In the genomic region with DNA sequence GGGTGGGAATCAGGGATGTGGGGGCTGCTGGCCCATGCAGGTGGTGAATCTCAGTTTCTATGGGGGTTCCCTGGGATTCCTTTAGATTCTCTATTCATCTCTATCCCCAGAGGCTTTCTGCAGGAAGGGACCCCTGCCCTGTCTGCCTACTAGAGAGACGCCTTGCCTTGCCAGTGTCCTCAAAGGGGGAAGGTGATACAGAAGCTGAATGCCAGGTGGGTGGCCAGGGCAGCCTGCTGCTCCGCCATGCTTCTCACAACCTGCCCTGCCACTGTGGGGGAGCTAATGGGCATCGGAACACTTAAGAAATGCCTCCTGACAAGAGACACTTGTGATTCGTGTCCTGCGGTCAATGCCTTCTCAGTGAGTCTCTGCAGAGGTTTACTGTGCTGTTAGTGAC, we compare ENCODE assay signal across 2 cellular contexts.
TF ChIP-seq lines count a peak whose summit lies in the region.

No MANE protein-coding gene starts in this region.

TF ChIP-seq in GM23338, 12 proteins besides CTCF, POLR2A, EP300 and RAD21 (continues in another document):
- TF ChIP-seq EZH2phosphoT487 (IDR thresholded peaks at IDR 0.05; ENCODE audit: unreplicated experiment): no peak
- TF ChIP-seq JUNB (IDR thresholded peaks at IDR 0.05; ENCODE audit: unreplicated experiment): no peak
- TF ChIP-seq POLR2AphosphoS5 (IDR thresholded peaks at IDR 0.05; ENCODE audit: low read depth): no peak
- TF ChIP-seq, protein P1, sequence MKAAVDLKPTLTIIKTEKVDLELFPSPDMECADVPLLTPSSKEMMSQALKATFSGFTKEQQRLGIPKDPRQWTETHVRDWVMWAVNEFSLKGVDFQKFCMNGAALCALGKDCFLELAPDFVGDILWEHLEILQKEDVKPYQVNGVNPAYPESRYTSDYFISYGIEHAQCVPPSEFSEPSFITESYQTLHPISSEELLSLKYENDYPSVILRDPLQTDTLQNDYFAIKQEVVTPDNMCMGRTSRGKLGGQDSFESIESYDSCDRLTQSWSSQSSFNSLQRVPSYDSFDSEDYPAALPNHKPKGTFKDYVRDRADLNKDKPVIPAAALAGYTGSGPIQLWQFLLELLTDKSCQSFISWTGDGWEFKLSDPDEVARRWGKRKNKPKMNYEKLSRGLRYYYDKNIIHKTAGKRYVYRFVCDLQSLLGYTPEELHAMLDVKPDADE (IDR thresholded peaks at IDR 0.05): no peak
- TF ChIP-seq NANOG (IDR thresholded peaks at IDR 0.05; ENCODE audit: borderline replicate concordance): no peak
- no peak for TF ChIP-seq ZNF114 (CRISPR knock-in tag; IDR thresholded peaks at IDR 0.05)
- TF ChIP-seq STAT1 (IDR thresholded peaks at IDR 0.05; ENCODE audit: unreplicated experiment): no peak
- TF ChIP-seq, protein P2, sequence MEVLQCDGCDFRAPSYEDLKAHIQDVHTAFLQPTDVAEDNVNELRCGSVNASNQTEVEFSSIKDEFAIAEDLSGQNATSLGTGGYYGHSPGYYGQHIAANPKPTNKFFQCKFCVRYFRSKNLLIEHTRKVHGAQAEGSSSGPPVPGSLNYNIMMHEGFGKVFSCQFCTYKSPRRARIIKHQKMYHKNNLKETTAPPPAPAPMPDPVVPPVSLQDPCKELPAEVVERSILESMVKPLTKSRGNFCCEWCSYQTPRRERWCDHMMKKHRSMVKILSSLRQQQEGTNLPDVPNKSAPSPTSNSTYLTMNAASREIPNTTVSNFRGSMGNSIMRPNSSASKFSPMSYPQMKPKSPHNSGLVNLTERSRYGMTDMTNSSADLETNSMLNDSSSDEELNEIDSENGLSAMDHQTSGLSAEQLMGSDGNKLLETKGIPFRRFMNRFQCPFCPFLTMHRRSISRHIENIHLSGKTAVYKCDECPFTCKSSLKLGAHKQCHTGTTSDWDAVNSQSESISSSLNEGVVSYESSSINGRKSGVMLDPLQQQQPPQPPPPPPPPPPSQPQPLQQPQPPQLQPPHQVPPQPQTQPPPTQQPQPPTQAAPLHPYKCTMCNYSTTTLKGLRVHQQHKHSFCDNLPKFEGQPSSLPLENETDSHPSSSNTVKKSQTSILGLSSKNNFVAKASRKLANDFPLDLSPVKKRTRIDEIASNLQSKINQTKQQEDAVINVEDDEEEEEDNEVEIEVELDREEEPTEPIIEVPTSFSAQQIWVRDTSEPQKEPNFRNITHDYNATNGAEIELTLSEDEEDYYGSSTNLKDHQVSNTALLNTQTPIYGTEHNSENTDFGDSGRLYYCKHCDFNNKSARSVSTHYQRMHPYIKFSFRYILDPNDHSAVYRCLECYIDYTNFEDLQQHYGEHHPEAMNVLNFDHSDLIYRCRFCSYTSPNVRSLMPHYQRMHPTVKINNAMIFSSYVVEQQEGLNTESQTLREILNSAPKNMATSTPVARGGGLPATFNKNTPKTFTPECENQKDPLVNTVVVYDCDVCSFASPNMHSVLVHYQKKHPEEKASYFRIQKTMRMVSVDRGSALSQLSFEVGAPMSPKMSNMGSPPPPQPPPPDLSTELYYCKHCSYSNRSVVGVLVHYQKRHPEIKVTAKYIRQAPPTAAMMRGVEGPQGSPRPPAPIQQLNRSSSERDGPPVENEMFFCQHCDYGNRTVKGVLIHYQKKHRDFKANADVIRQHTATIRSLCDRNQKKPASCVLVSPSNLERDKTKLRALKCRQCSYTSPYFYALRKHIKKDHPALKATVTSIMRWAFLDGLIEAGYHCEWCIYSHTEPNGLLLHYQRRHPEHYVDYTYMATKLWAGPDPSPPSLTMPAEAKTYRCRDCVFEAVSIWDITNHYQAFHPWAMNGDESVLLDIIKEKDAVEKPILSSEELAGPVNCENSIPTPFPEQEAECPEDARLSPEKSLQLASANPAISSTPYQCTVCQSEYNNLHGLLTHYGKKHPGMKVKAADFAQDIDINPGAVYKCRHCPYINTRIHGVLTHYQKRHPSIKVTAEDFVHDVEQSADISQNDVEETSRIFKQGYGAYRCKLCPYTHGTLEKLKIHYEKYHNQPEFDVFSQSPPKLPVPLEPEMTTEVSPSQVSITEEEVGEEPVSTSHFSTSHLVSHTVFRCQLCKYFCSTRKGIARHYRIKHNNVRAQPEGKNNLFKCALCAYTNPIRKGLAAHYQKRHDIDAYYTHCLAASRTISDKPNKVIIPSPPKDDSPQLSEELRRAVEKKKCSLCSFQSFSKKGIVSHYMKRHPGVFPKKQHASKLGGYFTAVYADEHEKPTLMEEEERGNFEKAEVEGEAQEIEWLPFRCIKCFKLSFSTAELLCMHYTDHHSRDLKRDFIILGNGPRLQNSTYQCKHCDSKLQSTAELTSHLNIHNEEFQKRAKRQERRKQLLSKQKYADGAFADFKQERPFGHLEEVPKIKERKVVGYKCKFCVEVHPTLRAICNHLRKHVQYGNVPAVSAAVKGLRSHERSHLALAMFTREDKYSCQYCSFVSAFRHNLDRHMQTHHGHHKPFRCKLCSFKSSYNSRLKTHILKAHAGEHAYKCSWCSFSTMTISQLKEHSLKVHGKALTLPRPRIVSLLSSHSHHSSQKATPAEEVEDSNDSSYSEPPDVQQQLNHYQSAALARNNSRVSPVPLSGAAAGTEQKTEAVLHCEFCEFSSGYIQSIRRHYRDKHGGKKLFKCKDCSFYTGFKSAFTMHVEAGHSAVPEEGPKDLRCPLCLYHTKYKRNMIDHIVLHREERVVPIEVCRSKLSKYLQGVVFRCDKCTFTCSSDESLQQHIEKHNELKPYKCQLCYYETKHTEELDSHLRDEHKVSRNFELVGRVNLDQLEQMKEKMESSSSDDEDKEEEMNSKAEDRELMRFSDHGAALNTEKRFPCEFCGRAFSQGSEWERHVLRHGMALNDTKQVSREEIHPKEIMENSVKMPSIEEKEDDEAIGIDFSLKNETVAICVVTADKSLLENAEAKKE (CRISPR knock-in tag; IDR thresholded peaks at IDR 0.05): no peak
- TF ChIP-seq, protein P3, sequence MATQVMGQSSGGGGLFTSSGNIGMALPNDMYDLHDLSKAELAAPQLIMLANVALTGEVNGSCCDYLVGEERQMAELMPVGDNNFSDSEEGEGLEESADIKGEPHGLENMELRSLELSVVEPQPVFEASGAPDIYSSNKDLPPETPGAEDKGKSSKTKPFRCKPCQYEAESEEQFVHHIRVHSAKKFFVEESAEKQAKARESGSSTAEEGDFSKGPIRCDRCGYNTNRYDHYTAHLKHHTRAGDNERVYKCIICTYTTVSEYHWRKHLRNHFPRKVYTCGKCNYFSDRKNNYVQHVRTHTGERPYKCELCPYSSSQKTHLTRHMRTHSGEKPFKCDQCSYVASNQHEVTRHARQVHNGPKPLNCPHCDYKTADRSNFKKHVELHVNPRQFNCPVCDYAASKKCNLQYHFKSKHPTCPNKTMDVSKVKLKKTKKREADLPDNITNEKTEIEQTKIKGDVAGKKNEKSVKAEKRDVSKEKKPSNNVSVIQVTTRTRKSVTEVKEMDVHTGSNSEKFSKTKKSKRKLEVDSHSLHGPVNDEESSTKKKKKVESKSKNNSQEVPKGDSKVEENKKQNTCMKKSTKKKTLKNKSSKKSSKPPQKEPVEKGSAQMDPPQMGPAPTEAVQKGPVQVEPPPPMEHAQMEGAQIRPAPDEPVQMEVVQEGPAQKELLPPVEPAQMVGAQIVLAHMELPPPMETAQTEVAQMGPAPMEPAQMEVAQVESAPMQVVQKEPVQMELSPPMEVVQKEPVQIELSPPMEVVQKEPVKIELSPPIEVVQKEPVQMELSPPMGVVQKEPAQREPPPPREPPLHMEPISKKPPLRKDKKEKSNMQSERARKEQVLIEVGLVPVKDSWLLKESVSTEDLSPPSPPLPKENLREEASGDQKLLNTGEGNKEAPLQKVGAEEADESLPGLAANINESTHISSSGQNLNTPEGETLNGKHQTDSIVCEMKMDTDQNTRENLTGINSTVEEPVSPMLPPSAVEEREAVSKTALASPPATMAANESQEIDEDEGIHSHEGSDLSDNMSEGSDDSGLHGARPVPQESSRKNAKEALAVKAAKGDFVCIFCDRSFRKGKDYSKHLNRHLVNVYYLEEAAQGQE (IDR thresholded peaks at IDR 0.05; ENCODE audit: unreplicated experiment): no peak
- no peak for TF ChIP-seq CREB1 (CRISPR knock-in tag; IDR thresholded peaks at IDR 0.05; ENCODE audit: low read depth)

TF ChIP-seq in H1, 55 proteins besides CTCF, POLR2A, EP300 and RAD21:
- no peak for TF ChIP-seq HDAC2 (IDR thresholded peaks at IDR 0.05; ENCODE audit: borderline replicate concordance in 1 of 2, low read depth in 2 of 2, low read length in 2 of 2)
